Comparison of ENCODE assay signal across 14 cellular contexts in the genomic region with DNA sequence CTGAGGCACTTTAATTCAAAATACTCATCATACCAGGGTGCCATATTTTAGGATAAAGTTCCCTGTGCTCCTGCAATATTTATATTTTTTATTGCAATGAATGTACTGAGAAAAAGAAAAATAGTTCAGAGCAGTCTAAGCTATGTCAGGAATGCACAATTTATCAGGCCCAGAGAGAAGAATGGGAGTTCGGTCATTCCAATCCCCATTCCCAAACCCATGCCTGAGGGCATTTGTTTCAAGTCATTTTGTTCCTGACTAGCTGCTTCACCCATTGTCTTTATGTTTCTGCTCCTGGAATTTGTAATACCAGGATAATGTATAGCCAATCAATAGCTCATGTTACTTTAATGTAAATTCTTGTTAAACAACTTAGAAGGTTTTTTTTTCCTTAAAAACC.
"Had no signal": no experiment of that assay in that cellular context is flagged by ENCODE, and none has a peak within 500 bp of the region (broad histone marks: within the 10 kb centered on the region; RNA-seq: fewer than 3 reads in every experiment).

No MANE protein-coding gene starts in this region.

- ATAC-seq: activated T-helper 17 cell treated with anti-CD3 and anti-CD28 coated beads, Interleukin-2, amount 50 U/mL, for 72 hours; natural killer cell treated with Interleukin-12 subunit alpha and Interleukin-12 subunit beta and Interleukin-15 and Interleukin-18, amount 100 ng/mL, for 72 hours; right cardiac atrium; stimulated activated naive CD8-positive, alpha-beta T cell treated with anti-CD3 and anti-CD28 coated beads, Interleukin-15, Interleukin-2, amounts not matched to agents 100 U/mL and 50 U/mL, for 24 hours had no signal

- DNase-seq: activated CD4-positive, alpha-beta T cell treated with anti-CD3 and anti-CD28 coated beads for 1 hour; activated CD4-positive, alpha-beta T cell treated with anti-CD3 and anti-CD28 coated beads, Interleukin-2, amount 50 U/mL, for 4 hours; activated naive CD4-positive, alpha-beta T cell treated with Interleukin-2 at 50 U/mL for 16 hours; aorta; erythroblast; foreskin fibroblast; mesenchymal stem cell; nucleus accumbens; right cardiac atrium; small intestine; stimulated activated naive CD8-positive, alpha-beta T cell treated with anti-CD3 and anti-CD28 coated beads, Interleukin-15, Interleukin-2, amounts not matched to agents 100 U/mL and 50 U/mL, for 24 hours; T1000 had no signal
